In the genomic region with DNA sequence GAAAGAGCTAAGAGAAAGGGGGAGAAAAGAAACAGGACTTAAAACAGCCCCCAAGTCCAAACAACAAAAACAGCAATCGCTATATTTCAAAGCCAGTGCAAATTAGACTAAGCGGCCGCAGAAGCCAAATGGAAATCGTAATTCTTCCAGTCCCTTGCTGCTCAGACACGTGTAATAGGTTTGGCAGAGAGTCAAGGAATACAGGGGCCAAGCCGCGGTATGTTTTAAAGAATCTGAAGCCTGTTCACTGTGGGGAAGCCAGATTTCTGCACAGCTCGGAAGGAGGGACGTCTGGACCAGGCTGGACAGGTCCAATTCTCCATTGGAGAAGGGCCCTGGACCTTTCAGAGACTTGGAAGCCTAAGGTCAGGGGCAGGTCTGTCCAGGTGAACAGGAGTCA, we compare ENCODE assay signal across 22 cellular contexts.
A peak's percentile ranks its signal among the peaks of the same experiment; 100 is the strongest.
DNase-seq lines count a peak whose midpoint lies in the region; ATAC-seq, FAIRE-seq and TF ChIP-seq lines count a peak whose summit lies in the region.
"Had no signal": no experiment of that assay in that cellular context is flagged by ENCODE, and none has a peak within 500 bp of the region (broad histone marks: within the 10 kb centered on the region; RNA-seq: fewer than 3 reads in every experiment).

No MANE protein-coding gene starts in this region.

- H3K27ac Mint-ChIP-seq in T-helper 17 cell = no peak overlapping the region
- H3K27ac Mint-ChIP-seq: activated CD8-positive, alpha-beta T cell treated with anti-CD3 and anti-CD28 coated beads, Interleukin-2, amount 10 ng/mL, durations not matched to agents 7 days and 5 days; activated naive CD8-positive, alpha-beta T cell; naive thymus-derived CD4-positive, alpha-beta T cell had no signal

- ATAC-seq in pancreas (peak in 3 of 4 donors; percentile 58 to 82 (median 69)), T-helper 17 cell (no peak)
- ATAC-seq: activated CD8-positive, alpha-beta T cell treated with anti-CD3 and anti-CD28 coated beads, Interleukin-2, amount 10 ng/mL, durations not matched to agents 7 days and 5 days; naive thymus-derived CD4-positive, alpha-beta T cell had no signal

- FAIRE-seq in endometrium (lab: Jason Lieb, UNC) (peak; percentile 12), pancreas (lab: Jason Lieb, UNC) (no peak)

- no peaks in the 10 kb centered on the region for H3K36me3 ChIP-seq in pancreas
- H3K36me3 ChIP-seq: BLaER1 treated with 17β-estradiol and CSF1 and Interleukin-3, amounts not matched to agents 10 nM and 100 nM; thyroid gland had no signal

- H3K36me3 Mint-ChIP-seq in T-helper 17 cell (ENCODE audit: low read depth) = no peaks in the 10 kb centered on the region
- H3K36me3 Mint-ChIP-seq: activated naive CD8-positive, alpha-beta T cell; naive thymus-derived CD4-positive, alpha-beta T cell had no signal

- H3K9me3 ChIP-seq in pancreas = no peaks in the 10 kb centered on the region
- H3K9me3 ChIP-seq in T-helper 17 cell (ENCODE audit: control insufficient read depth, low read length, poor library complexity, severe bottlenecking) = no peaks in the 10 kb centered on the region
- H3K9me3 ChIP-seq: BLaER1 treated with 17β-estradiol and CSF1 and Interleukin-3, amounts not matched to agents 10 nM and 100 nM; thyroid gland had no signal

- H3K4me1 Mint-ChIP-seq in T-helper 17 cell = no peaks in the 10 kb centered on the region
- H3K4me1 Mint-ChIP-seq: naive thymus-derived CD4-positive, alpha-beta T cell had no signal

- no peaks in the 10 kb centered on the region for H3K4me1 ChIP-seq in pancreas
- H3K4me1 ChIP-seq: BLaER1 treated with 17β-estradiol and CSF1 and Interleukin-3, amounts not matched to agents 10 nM and 100 nM; thyroid gland had no signal

- no peaks in the 10 kb centered on the region for H3K27me3 ChIP-seq in pancreas
- H3K27me3 ChIP-seq: BLaER1 treated with 17β-estradiol and CSF1 and Interleukin-3, amounts not matched to agents 10 nM and 100 nM; thyroid gland had no signal

- intact Hi-C loops in pancreas (cut with DNase I) = no loop called here
- intact Hi-C loops in head of caudate nucleus (cut with DNase I) = no loop called here

- TF ChIP-seq CTCF in pancreas (IDR thresholded peaks at IDR 0.05) = no peak

- DNase-seq in DMS 273 treated with DMSO at 0.1 percent for 48 hours (lab: John Stamatoyannopoulos, UW) (peak; percentile 13), NCI-H1105 treated with DMSO at 0.1 percent for 48 hours (lab: John Stamatoyannopoulos, UW) (peak; percentile 33), pancreas (peak in 2 of 6 donors; percentile 20), HT-29 (ENCODE audit: low spot score) (no peak), head of caudate nucleus (no peak), NCI-H146 (lab: John Stamatoyannopoulos, UW) (no peak), T-helper 17 cell (no peak)
- DNase-seq: activated CD8-positive, alpha-beta T cell treated with anti-CD3 and anti-CD28 coated beads, Interleukin-2, amount 10 ng/mL, durations not matched to agents 7 days and 5 days; activated T-cell treated with anti-CD3 and anti-CD28 coated beads, Interleukin-2, amount 50 U/mL, for 48 hours; caudate nucleus; effector memory CD4-positive, alpha-beta T cell; H9; naive thymus-derived CD4-positive, alpha-beta T cell; NCI-H1694; NCI-H226; SHP77 treated with DMSO at 0.1 percent for 48 hours; T-helper 2 cell; thyroid gland had no signal

- H3K4me3 Mint-ChIP-seq in T-helper 17 cell = no peak overlapping the region
- H3K4me3 Mint-ChIP-seq: activated CD8-positive, alpha-beta T cell treated with anti-CD3 and anti-CD28 coated beads, Interleukin-2, amount 10 ng/mL, durations not matched to agents 7 days and 5 days; activated naive CD8-positive, alpha-beta T cell; H9; naive thymus-derived CD4-positive, alpha-beta T cell had no signal

- peaks cover 6% of the 10 kb centered on the region for H3K27me3 Mint-ChIP-seq in T-helper 17 cell
- H3K27me3 Mint-ChIP-seq: activated naive CD8-positive, alpha-beta T cell had no signal

- 30 to 40% methylated on average over 9 of the region's 9 CpGs for WGBS in pancreas, 2 donors

- H3K4me3 ChIP-seq in pancreas = no peak overlapping the region
- H3K4me3 ChIP-seq: BLaER1 treated with 17β-estradiol and CSF1 and Interleukin-3, amounts not matched to agents 10 nM and 100 nM; thyroid gland had no signal

- no peak overlapping the region for H3K27ac ChIP-seq in pancreas
- H3K27ac ChIP-seq: BLaER1 treated with 17β-estradiol and CSF1 and Interleukin-3, amounts not matched to agents 10 nM and 100 nM; KMS-11; thyroid gland had no signal

Comparison
In these comparisons a context has a peak if more than half of its experiments do, and no peak if none do; other contexts are left out.
1. DNase-seq: peak in DMS 273 treated with DMSO at 0.1 percent for 48 hours (single experiment) and NCI-H1105 treated with DMSO at 0.1 percent for 48 hours (single experiment); none in HT-29 (single experiment), head of caudate nucleus (0 of 42), NCI-H146 (single experiment) and T-helper 17 cell (0 of 3).